ENCODE assay signal across 8 cellular contexts in genomic region chr21:25638634-25639166, GRCh38. TPM values are rescaled to one million over a fixed set of nuclear protein-coding genes. Genes with fewer than 3 reads are reported as not detected.
DNase-seq lines count a peak whose midpoint lies in the region; ATAC-seq and TF ChIP-seq lines count a peak whose summit lies in the region.

No MANE protein-coding gene starts in this region.

- no peaks in the 10 kb centered on the region for H3K27me3 ChIP-seq in WERI-Rb-1 (ENCODE audit: insufficient read depth, low read depth, severe bottlenecking)
- H3K27me3 ChIP-seq in heart left ventricle = no peaks in the 10 kb centered on the region

- H3K4me1 ChIP-seq in ES-I3 (ENCODE audit: insufficient read depth, low read length) (no peaks in the 10 kb centered on the region), heart left ventricle (peaks cover 0 to 24% (median 18%) of the 10 kb centered on the region in 12 donors)

- intact Hi-C loops in heart left ventricle (cut with DNase I) = loop anchor here in 7 of 10 donors (1.0 to 10.0 kb wide), 4 partner anchors 30 to 70 kb away; no protein-coding TSS in a partner anchor

- peak; percentile 35 for DNase-seq in HCEC 1CT
- DNase-seq in WERI-Rb-1 = no peak
- no peak for DNase-seq in heart left ventricle
- no peak for DNase-seq in skeletal muscle cell (ENCODE audit: low read depth)
- no peak for DNase-seq in GM10266 (ENCODE audit: extremely low spot score)
- DNase-seq in activated CD4-positive, alpha-beta T cell treated with anti-CD3 and anti-CD28 coated beads, Interleukin-2, amount 50 U/mL, for 1 hour = no peak
- DNase-seq in Kasumi-1 (lab: John Stamatoyannopoulos, UW) = no peak

- peak; percentile 53 to 69 (median 62) for ATAC-seq in heart left ventricle

- TF ChIP-seq CTCF in WERI-Rb-1 (IDR thresholded peaks at IDR 0.05; ENCODE audit: low read depth, low read length) (no peak), heart left ventricle (IDR thresholded peaks at IDR 0.05) (no peak), GM10266 (IDR thresholded peaks at IDR 0.05; ENCODE audit: control insufficient read depth, insufficient read depth, low read depth, missing control alignments) (no peak)

- no peaks in the 10 kb centered on the region for H3K9me3 ChIP-seq in ES-I3 (ENCODE audit: control insufficient read depth, insufficient read depth, low read length)
- no peaks in the 10 kb centered on the region for H3K9me3 ChIP-seq in WERI-Rb-1 (ENCODE audit: severe bottlenecking)
- no peaks in the 10 kb centered on the region for H3K9me3 ChIP-seq in heart left ventricle

- H3K27ac ChIP-seq in WERI-Rb-1 (peak overlapping the region; percentile 98), heart left ventricle (peak overlapping the region; percentile 77 to 93 (median 86))

- H3K36me3 ChIP-seq in ES-I3 (ENCODE audit: insufficient read depth, low read length) (no peaks in the 10 kb centered on the region), WERI-Rb-1 (peaks cover under 1% of the 10 kb centered on the region; the same call in 1 of the 2 replicates), heart left ventricle (peaks cover 0 to 13% (median 0%) of the 10 kb centered on the region in 9 donors)

- 0 to 2% (median 1%) methylated on average over 10 of the region's 10 CpGs for WGBS in heart left ventricle, 4 donors

- peak overlapping the region; percentile 73 for H3K9ac ChIP-seq in ES-I3 (ENCODE audit: low read depth, low read length)

- peak overlapping the region; percentile 84 for H3K4me3 ChIP-seq in WERI-Rb-1 (ENCODE audit: low read depth, low read length)
- peak overlapping the region; percentile 67 to 94 (median 78) for H3K4me3 ChIP-seq in heart left ventricle
- peak overlapping the region; percentile 72 for H3K4me3 ChIP-seq in skeletal muscle cell (ENCODE audit: low read depth, low read length)

- no peak for TF ChIP-seq POLR2A in heart left ventricle (IDR thresholded peaks at IDR 0.05)

RNA-seq across cellular contexts. Expression of gene JAM2, which starts 0.4 kb away (rescaled TPM):
- total RNA-seq in heart left ventricle = 10 to 100 TPM; 13.1 to 55.7 (median 28.5) TPM
- 10 to 100 TPM; 12.5 to 19.2 TPM for polyA plus RNA-seq in heart left ventricle

RNA-seq across cellular contexts. Expression of gene MRPL39, which starts 31.4 kb away (rescaled TPM):
- total RNA-seq in heart left ventricle = 10 to 100 TPM; 37.6 to 54.5 (median 47.0) TPM
- 10 to 100 TPM; 69.3 to 93.6 TPM for polyA plus RNA-seq in heart left ventricle
